In genomic region chr14:104919993-104920315, GRCh38 we compare ENCODE assay signal across 20 cellular contexts. TPM values are rescaled to one million over a fixed set of nuclear protein-coding genes. Genes with fewer than 3 reads are reported as not detected.
A peak's percentile ranks its signal among the peaks of the same experiment; 100 is the strongest.
DNase-seq lines count a peak whose midpoint lies in the region; ATAC-seq, FAIRE-seq and TF ChIP-seq lines count a peak whose summit lies in the region.
"Had no signal": no experiment of that assay in that cellular context is flagged by ENCODE, and none has a peak within 500 bp of the region (broad histone marks: within the 10 kb centered on the region; RNA-seq: fewer than 3 reads in every experiment).

No MANE protein-coding gene starts in this region.

- POLR2A ChIA-PET in GM12878 (lab: Charles Lee) = no interaction called here

- H4K20me1 ChIP-seq in mammary epithelial cell (ENCODE audit: insufficient read depth, low read length) (no peaks in the 10 kb centered on the region), MM.1S (ENCODE audit: insufficient read depth, low read length) (no peaks in the 10 kb centered on the region), GM12878 (ENCODE audit: control insufficient read depth, insufficient read depth) (no peaks in the 10 kb centered on the region)

- H2BK5ac ChIP-seq in neuronal stem cell (ENCODE audit: low read length) = no peak overlapping the region

- TF ChIP-seq RAD21 in GM12878 (IDR thresholded peaks at IDR 0.05; ENCODE audit: insufficient read depth, low read depth, low read length) = no peak

- H3F3A ChIP-seq in MM.1S (ENCODE audit: insufficient read depth, low read length) = no peaks in the 10 kb centered on the region

- no peak overlapping the region for H3K18ac ChIP-seq in neuronal stem cell (ENCODE audit: low read length)

- CTCF ChIA-PET in mammary epithelial cell (lab: Charles Lee; ENCODE audit: low non-redundant PET) (no interaction called here), GM12878 (lab: Yijun Ruan, JAX) (no interaction called here)

- no peak overlapping the region for H2BK120ac ChIP-seq in neuronal stem cell (ENCODE audit: low read depth, low read length)

- no peak overlapping the region for H3K23ac ChIP-seq in neuronal stem cell (ENCODE audit: low read depth, low read length, poor library complexity)

- H3K14ac ChIP-seq in neuronal stem cell (ENCODE audit: low read length) = no peak overlapping the region

- no peak overlapping the region for H2AK5ac ChIP-seq in neuronal stem cell (ENCODE audit: low read depth, low read length)

- SMC1A ChIA-PET in GM12878 (lab: Charles Lee; ENCODE audit: uncharacterized antibody, unreplicated experiment) = no interaction called here

- H3K4me3 ChIP-seq in mammary epithelial cell (replicated peaks in 1 of 3; ENCODE audit: insufficient read depth in 1 of 3, low read depth in 2 of 3, low read length in 3 of 3) (no peak overlapping the region), breast epithelium (no peak overlapping the region), MM.1S (ENCODE audit: low read length) (no peak overlapping the region), GM12878 (no peak overlapping the region), neuronal stem cell (ENCODE audit: low read length in 2 of 2) (no peak overlapping the region)
- H3K4me3 ChIP-seq: GM23338 had no signal

- H2AFZ ChIP-seq in mammary epithelial cell (ENCODE audit: low read depth, low read length) = no peak overlapping the region
- no peak overlapping the region for H2AFZ ChIP-seq in MM.1S (ENCODE audit: low read length)
- H2AFZ ChIP-seq in GM12878 (ENCODE audit: control insufficient read depth, low read depth, low read length) = no peak overlapping the region
- no peak overlapping the region for H2AFZ ChIP-seq in neuronal stem cell (ENCODE audit: low read length)
- H2AFZ ChIP-seq: GM23338 had no signal

- H3K79me1 ChIP-seq in neuronal stem cell (ENCODE audit: low read depth, low read length) = peaks cover 2% of the 10 kb centered on the region

- H3K27ac ChIP-seq in mammary epithelial cell (ENCODE audit: insufficient read depth, low read depth, low read length) = no peak overlapping the region
- H3K27ac ChIP-seq in breast epithelium = no peak overlapping the region
- H3K27ac ChIP-seq in MM.1S (ENCODE audit: low read length) = no peak overlapping the region
- H3K27ac ChIP-seq in GM12878 (ENCODE audit: control insufficient read depth, insufficient read depth) = no peak overlapping the region
- H3K27ac ChIP-seq in neuronal stem cell (replicated peaks; ENCODE audit: low read length) = no peak overlapping the region
- H3K27ac ChIP-seq: 22Rv1, HL-60 had no signal

- no peaks in the 10 kb centered on the region for H3K9me2 ChIP-seq in MM.1S (replicated peaks; ENCODE audit: insufficient read depth, low read length)

- WGBS in mammary epithelial cell (ENCODE audit: low coverage, missing lambda C conversion rate) = 27% methylated on average over 3 of the region's 3 CpGs
- WGBS in GM12878 (ENCODE audit: insufficient coverage, insufficient replicate concordance, low lambda C conversion rate, missing lambda C conversion rate) = 0% methylated on average over 3 of the region's 3 CpGs
- no CpG with 5 or more reads among the region's 3 CpGs for WGBS in neuronal stem cell (ENCODE audit: extremely low coverage in 2 of 2, insufficient read length in 2 of 2, insufficient replicate concordance in 1 of 2), 2 donors

- no peaks in the 10 kb centered on the region for H3K9me3 ChIP-seq in mammary epithelial cell (replicated peaks; ENCODE audit: insufficient read depth, low read length)
- peaks cover 0 to 7% of the 10 kb centered on the region in 2 donors for H3K9me3 ChIP-seq in breast epithelium
- H3K9me3 ChIP-seq in MM.1S (replicated peaks; ENCODE audit: insufficient read depth, low read length) = no peaks in the 10 kb centered on the region
- H3K9me3 ChIP-seq in GM12878 (replicated peaks; ENCODE audit: control insufficient read depth, insufficient read depth, low read length) = peaks cover 6% of the 10 kb centered on the region; the same call in 2 of the 3 replicates
- H3K9me3 ChIP-seq in neuronal stem cell (replicated peaks in 1 of 2; ENCODE audit: control insufficient read depth in 2 of 2, insufficient read depth in 1 of 2, low read depth in 1 of 2, low read length in 2 of 2) = peaks cover 6% of the 10 kb centered on the region in 2 donors

- ATAC-seq in GM12878 (no peak), GM21717 (IDR thresholded peaks at IDR 0.05; ENCODE audit: unreplicated experiment) (no peak)
- ATAC-seq: GM23338 had no signal

- no peaks in the 10 kb centered on the region for H3K36me3 ChIP-seq in mammary epithelial cell (ENCODE audit: insufficient read depth, low read length)
- H3K36me3 ChIP-seq in breast epithelium = no peaks in the 10 kb centered on the region
- H3K36me3 ChIP-seq in MM.1S (replicated peaks; ENCODE audit: insufficient read depth, low read length) = no peaks in the 10 kb centered on the region
- no peaks in the 10 kb centered on the region for H3K36me3 ChIP-seq in GM12878 (ENCODE audit: control insufficient read depth in 2 of 2, insufficient read depth in 2 of 2, low read length in 1 of 2)
- no peaks in the 10 kb centered on the region for H3K36me3 ChIP-seq in neuronal stem cell (replicated peaks in 1 of 2; ENCODE audit: control insufficient read depth in 2 of 2, insufficient read depth in 2 of 2, low read length in 2 of 2)

- peak; percentile 31 for DNase-seq in mammary epithelial cell
- no peak for DNase-seq in breast epithelium (ENCODE audit: low spot score in 2 of 2)
- peak; percentile 35 for DNase-seq in MM.1S
- DNase-seq in GM12878 (ENCODE audit: low read depth, low spot score) = no peak
- no peak for DNase-seq in NCI-H69 (lab: John Stamatoyannopoulos, UW)
- no peak for DNase-seq in neuronal stem cell (ENCODE audit: low spot score)
- DNase-seq in GM19238 (ENCODE audit: insufficient read length, low spot score) = no peak
- DNase-seq: AML-193; C1 segment of cervical spinal cord; CD4-positive, alpha-beta T cell; DMS79; EL; H7 had no signal

- dilution Hi-C loops in mammary epithelial cell (cut with HindIII; ENCODE audit: low sequenced_read_pairs) = loop anchor here (5.0 kb wide), 1 partner anchor 97 kb away; no protein-coding TSS in a partner anchor

- H3K4me2 ChIP-seq in mammary epithelial cell (ENCODE audit: insufficient read depth, low read depth, low read length) = no peak overlapping the region
- H3K4me2 ChIP-seq in MM.1S (ENCODE audit: low read depth, low read length) = no peak overlapping the region
- no peak overlapping the region for H3K4me2 ChIP-seq in GM12878 (ENCODE audit: control insufficient read depth, insufficient read depth)
- H3K4me2 ChIP-seq in neuronal stem cell (ENCODE audit: insufficient read depth, low read length, poor library complexity, severe bottlenecking) = no peak overlapping the region
- H3K4me2 ChIP-seq: GM23338 had no signal

- peaks cover 2% of the 10 kb centered on the region for H3K27me3 ChIP-seq in mammary epithelial cell (ENCODE audit: insufficient read depth, low read length)
- no peaks in the 10 kb centered on the region for H3K27me3 ChIP-seq in breast epithelium
- H3K27me3 ChIP-seq in MM.1S (replicated peaks; ENCODE audit: insufficient read depth, low read length) = no peaks in the 10 kb centered on the region
- no peaks in the 10 kb centered on the region for H3K27me3 ChIP-seq in GM12878 (replicated peaks in 1 of 2; ENCODE audit: control insufficient read depth in 2 of 2, insufficient read depth in 2 of 2, low read length in 1 of 2)
- no peaks in the 10 kb centered on the region for H3K27me3 ChIP-seq in neuronal stem cell (ENCODE audit: control insufficient read depth in 3 of 3, insufficient read depth in 3 of 3, low read depth in 1 of 3, low read length in 3 of 3)

- TF ChIP-seq POLR2A in breast epithelium (IDR thresholded peaks at IDR 0.05) (no peak), GM12878 (IDR thresholded peaks at IDR 0.05; ENCODE audit: low read depth, low read length) (no peak)

- in situ Hi-C loops in mammary epithelial cell (cut with MboI; ENCODE audit: low sequenced_read_pairs in 2 of 2) (no loop called here), GM12878 (cut with MboI) (no loop called here)

- H4K91ac ChIP-seq in neuronal stem cell (ENCODE audit: low read depth, low read length, poor library complexity) = no peak overlapping the region

- no peak for TF ChIP-seq EP300 in GM12878 (IDR thresholded peaks at IDR 0.05; ENCODE audit: borderline replicate concordance in 1 of 2, control insufficient read depth in 1 of 2, low read depth in 2 of 2, low read length in 2 of 2)

- H3K9ac ChIP-seq in mammary epithelial cell (ENCODE audit: insufficient read depth, low read length) (no peak overlapping the region), MM.1S (ENCODE audit: low read length) (no peak overlapping the region), GM12878 (ENCODE audit: control insufficient read depth, insufficient read depth, low read length) (no peak overlapping the region), neuronal stem cell (ENCODE audit: low read depth, low read length, poor library complexity) (no peak overlapping the region)

- H3K79me2 ChIP-seq in mammary epithelial cell (ENCODE audit: insufficient read depth, low read length) (no peaks in the 10 kb centered on the region), MM.1S (ENCODE audit: low read length) (no peaks in the 10 kb centered on the region), GM12878 (ENCODE audit: control insufficient read depth, insufficient read depth, low read length) (no peaks in the 10 kb centered on the region)

- FAIRE-seq in GM12878 (lab: Jason Lieb, UNC) = peak; percentile 41
- FAIRE-seq: G401.6, GM12892, GM19239 had no signal

- RAD21 ChIA-PET in GM12878 (lab: Charles Lee; ENCODE audit: unreplicated experiment) = no interaction called here

- no peak overlapping the region for H3K4ac ChIP-seq in neuronal stem cell (ENCODE audit: low read length)

- TF ChIP-seq CTCF in mammary epithelial cell (conservative IDR thresholded peaks at IDR 0.05 in 1 of 2, IDR thresholded peaks at IDR 0.05 in 1 of 2; ENCODE audit: extremely low read depth in 1 of 2, insufficient read depth in 1 of 2, low read depth in 1 of 2, low read length in 2 of 2) (no peak), breast epithelium (IDR thresholded peaks at IDR 0.05) (no peak), MM.1S (IDR thresholded peaks at IDR 0.05; ENCODE audit: low read length) (no peak), GM12878 (IDR thresholded peaks at IDR 0.05 in 2 of 3, conservative IDR thresholded peaks at IDR 0.05 in 1 of 3; ENCODE audit: control insufficient read depth in 2 of 3, extremely low read depth in 1 of 3, insufficient read depth in 1 of 3, low read depth in 3 of 3, low read length in 3 of 3) (no peak)

- no peak overlapping the region for H2BK15ac ChIP-seq in neuronal stem cell (ENCODE audit: low read length)

- BruUV-seq in mammary epithelial cell (replicated peaks; lab: Mats Ljungman, UMichigan) (no TSS peak), GM12878 (replicated peaks; lab: Mats Ljungman, UMichigan) (no TSS peak)

- no peak overlapping the region for H4K8ac ChIP-seq in neuronal stem cell (ENCODE audit: low read depth, low read length)

- intact Hi-C loops in mammary epithelial cell (cut with micrococcal nuclease) (no loop called here), breast epithelium (cut with DNase I; ENCODE audit: low total_unique reads) (no loop called here), GM12878 (cut with micrococcal nuclease; ENCODE audit: unreplicated experiment) (no loop called here)

- no peaks in the 10 kb centered on the region for H3K4me1 ChIP-seq in mammary epithelial cell (ENCODE audit: insufficient read depth, low read length)
- H3K4me1 ChIP-seq in breast epithelium = no peaks in the 10 kb centered on the region
- no peaks in the 10 kb centered on the region for H3K4me1 ChIP-seq in MM.1S (ENCODE audit: low read length)
- H3K4me1 ChIP-seq in GM12878 (ENCODE audit: control insufficient read depth, insufficient read depth, low read length) = peaks cover 21% of the 10 kb centered on the region
- peaks cover 0 to 5% of the 10 kb centered on the region in 2 donors for H3K4me1 ChIP-seq in neuronal stem cell (ENCODE audit: control insufficient read depth in 2 of 2, insufficient read depth in 1 of 2, low read depth in 1 of 2, low read length in 2 of 2)

- no peak overlapping the region for H2BK12ac ChIP-seq in neuronal stem cell (ENCODE audit: low read length)

RNA-seq across cellular contexts. Expression of gene PLD4, which starts 4.7 kb away (rescaled TPM):
- total RNA-seq in mammary epithelial cell = under 1 TPM in 1 of 2 donors, not detected in 1; 0.09 TPM
- 0.01 TPM for polyA plus RNA-seq in mammary epithelial cell
- not detected for polyA minus RNA-seq in mammary epithelial cell
- 1 to 10 TPM in 1 of 3 donors, under 1 TPM in 1, not detected in 1; 0.33 to 4.0 TPM for total RNA-seq in breast epithelium
- total RNA-seq in GM12878 (2013; cell fraction: nucleolus; rRNA removed) = 0.69 and 2.0 TPM in 2 replicates
- 32.1 and 43.2 TPM in 2 replicates for total RNA-seq in GM12878 (2014; rRNA removed)
- 7.2 and 9.1 TPM in 2 replicates for total RNA-seq in GM12878 (2014; rRNA removed; fragmentation: Illumina TruSeq; extraction: Trizol)
- 54.3 and 57.7 TPM in 2 replicates for total RNA-seq in GM12878 (2021)
- 4.2 TPM for polyA plus RNA-seq in GM12878 (2011; ENCODE audit: low read depth)
- 0.04 and 0.20 TPM in 2 replicates for polyA plus RNA-seq in GM12878 (2011; rRNA removed)
- polyA plus RNA-seq in GM12878 (2011; cell fraction: cytosol; rRNA removed) = 0.21 and 0.40 TPM in 2 replicates
- polyA plus RNA-seq in GM12878 (2011; cell fraction: nucleus; rRNA removed) = 0.57 and 0.69 TPM in 2 replicates
- polyA plus RNA-seq in GM12878 (2012) = 11.8 and 20.1 TPM in 2 replicates
- polyA plus RNA-seq in GM12878 (2014; fragmentation: Illumina TruSeq; extraction: Trizol) = 2.7 and 5.3 TPM in 2 replicates
- polyA plus RNA-seq in GM12878 (2014; fragmentation: Nextera tagmentation; extraction: Ambion mirVana) = under 1 TPM; 0.27 to 0.37 TPM
- polyA plus RNA-seq in GM12878 (2014; rRNA removed) = 36.3 and 46.7 TPM in 2 replicates
- polyA plus RNA-seq in GM12878 (2016; fragmentation: Nextera tagmentation; extraction: Ambion mirVana) = 10 to 100 TPM; 10.6 to 13.0 TPM
- polyA minus RNA-seq in GM12878 (2011; rRNA and poly(A)+ RNA removed) = 0.31 TPM in 1 of 2 replicates, not detected in the other
- not detected in 2 replicates for polyA minus RNA-seq in GM12878 (2011; cell fraction: cytosol; rRNA and poly(A)+ RNA removed)
- polyA minus RNA-seq in GM12878 (2011; cell fraction: nucleus; rRNA and poly(A)+ RNA removed) = 0.38 TPM in 1 of 2 replicates, not detected in the other
- polyA plus RNA-seq in neuronal stem cell (2013, experiment 1 of 2) = 0.04 TPM
- polyA plus RNA-seq in neuronal stem cell (2013, experiment 2 of 2) = 0.03 TPM
- total RNA-seq: GM23338, H7 had no signal
- polyA plus RNA-seq: GM23338 had no signal

RNA-seq across cellular contexts. Expression of gene CEP170B, which starts 54.9 kb away (rescaled TPM):
- total RNA-seq in mammary epithelial cell (10 to 100 TPM; 61.3 to 91.4 TPM), breast epithelium (10 to 100 TPM; 10.1 to 14.8 (median 13.8) TPM), GM12878 (2014; rRNA removed) (0.06 and 0.16 TPM in 2 replicates), GM12878 (2014; rRNA removed; fragmentation: Illumina TruSeq; extraction: Trizol) (0.04 and 0.05 TPM in 2 replicates), GM12878 (2021) (0.44 and 0.51 TPM in 2 replicates)
- polyA plus RNA-seq in mammary epithelial cell (23.1 TPM), GM12878 (2011; rRNA removed) (0.03 TPM in 1 of 2 replicates, not detected in the other), GM12878 (2014; fragmentation: Illumina TruSeq; extraction: Trizol) (0.01 TPM in 1 of 2 replicates, not detected in the other), GM12878 (2014; fragmentation: Nextera tagmentation; extraction: Ambion mirVana) (not detected), GM12878 (2014; rRNA removed) (0.12 and 0.24 TPM in 2 replicates), GM12878 (2016; fragmentation: Nextera tagmentation; extraction: Ambion mirVana) (not detected)
- polyA minus RNA-seq in mammary epithelial cell = 12.0 TPM
- total RNA-seq in GM12878 (2013; cell fraction: nucleolus; rRNA removed) = 0.24 and 0.48 TPM in 2 replicates
- polyA plus RNA-seq in GM12878 (2011; ENCODE audit: low read depth) = 0.03 TPM
- polyA plus RNA-seq in GM12878 (2011; cell fraction: cytosol; rRNA removed) = 0.03 and 0.04 TPM in 2 replicates
- 0.10 and 0.16 TPM in 2 replicates for polyA plus RNA-seq in GM12878 (2011; cell fraction: nucleus; rRNA removed)
- polyA plus RNA-seq in GM12878 (2012) = 0.12 and 0.14 TPM in 2 replicates
- polyA minus RNA-seq in GM12878 (2011; rRNA and poly(A)+ RNA removed) = not detected in 2 replicates
- polyA minus RNA-seq in GM12878 (2011; cell fraction: cytosol; rRNA and poly(A)+ RNA removed) = 0.31 and 0.40 TPM in 2 replicates
- polyA minus RNA-seq in GM12878 (2011; cell fraction: nucleus; rRNA and poly(A)+ RNA removed) = under 0.01 and 0.29 TPM in 2 replicates
- 12.3 TPM for polyA plus RNA-seq in neuronal stem cell (2013, experiment 1 of 2)
- 11.4 TPM for polyA plus RNA-seq in neuronal stem cell (2013, experiment 2 of 2)

RNA-seq across cellular contexts. Expression of gene AHNAK2, which starts 58.2 kb away (rescaled TPM):
- total RNA-seq in mammary epithelial cell = 100 to 1,000 TPM; 110 to 302 TPM
- polyA plus RNA-seq in mammary epithelial cell = 43.1 TPM
- polyA minus RNA-seq in mammary epithelial cell = 327 TPM
- total RNA-seq in breast epithelium = 10 to 100 TPM; 15.1 to 46.7 (median 19.3) TPM
- total RNA-seq in GM12878 (2013; cell fraction: nucleolus; rRNA removed) = 0.02 TPM in 1 of 2 replicates, not detected in the other
- total RNA-seq in GM12878 (2014; rRNA removed) = not detected in 2 replicates
- total RNA-seq in GM12878 (2014; rRNA removed; fragmentation: Illumina TruSeq; extraction: Trizol) = not detected in 2 replicates
- total RNA-seq in GM12878 (2021) = 0.03 and 0.10 TPM in 2 replicates
- 0.05 TPM for polyA plus RNA-seq in GM12878 (2011; ENCODE audit: low read depth)
- polyA plus RNA-seq in GM12878 (2011; rRNA removed) = 0.03 TPM in 1 of 2 replicates, not detected in the other
- not detected in 2 replicates for polyA plus RNA-seq in GM12878 (2011; cell fraction: cytosol; rRNA removed)
- polyA plus RNA-seq in GM12878 (2011; cell fraction: nucleus; rRNA removed) = not detected in 2 replicates
- 0.03 TPM in 2 replicates for polyA plus RNA-seq in GM12878 (2012)
- not detected in 2 replicates for polyA plus RNA-seq in GM12878 (2014; fragmentation: Illumina TruSeq; extraction: Trizol)
- not detected for polyA plus RNA-seq in GM12878 (2014; fragmentation: Nextera tagmentation; extraction: Ambion mirVana)
- polyA plus RNA-seq in GM12878 (2014; rRNA removed) = not detected in 2 replicates
- not detected for polyA plus RNA-seq in GM12878 (2016; fragmentation: Nextera tagmentation; extraction: Ambion mirVana)
- polyA minus RNA-seq in GM12878 (2011; rRNA and poly(A)+ RNA removed) = not detected in 2 replicates
- polyA minus RNA-seq in GM12878 (2011; cell fraction: cytosol; rRNA and poly(A)+ RNA removed) = 0.42 TPM in 1 of 2 replicates, not detected in the other
- under 0.01 and 0.19 TPM in 2 replicates for polyA minus RNA-seq in GM12878 (2011; cell fraction: nucleus; rRNA and poly(A)+ RNA removed)
- polyA plus RNA-seq in neuronal stem cell (2013, experiment 1 of 2) = 0.43 TPM
- polyA plus RNA-seq in neuronal stem cell (2013, experiment 2 of 2) = 0.46 TPM

Comparison
In these comparisons a context has a peak if more than half of its experiments do, and no peak if none do; other contexts are left out.
1. DNase-seq: peak in mammary epithelial cell (single experiment) and MM.1S (single experiment); none in breast epithelium (0 of 2), GM12878 (single experiment), NCI-H69 (single experiment), neuronal stem cell (single experiment) and GM19238 (single experiment).
2. RNA of gene CEP170B, which starts 54.9 kb away (total RNA-seq): 61.3 to 91.4 TPM in mammary epithelial cell and 10.1 to 14.8 TPM in breast epithelium; 0.04 to 0.51 TPM in GM12878; every median in the first group is over 4 times any median in the second.
3. RNA of gene AHNAK2, which starts 58.2 kb away (total RNA-seq): 110 to 302 TPM in mammary epithelial cell and 15.1 to 46.7 TPM in breast epithelium; 0.02 to 0.10 TPM in GM12878; every median in the first group is over 10 times any median in the second.